8 cellular contexts compared by ENCODE assay signal in the genomic region with DNA sequence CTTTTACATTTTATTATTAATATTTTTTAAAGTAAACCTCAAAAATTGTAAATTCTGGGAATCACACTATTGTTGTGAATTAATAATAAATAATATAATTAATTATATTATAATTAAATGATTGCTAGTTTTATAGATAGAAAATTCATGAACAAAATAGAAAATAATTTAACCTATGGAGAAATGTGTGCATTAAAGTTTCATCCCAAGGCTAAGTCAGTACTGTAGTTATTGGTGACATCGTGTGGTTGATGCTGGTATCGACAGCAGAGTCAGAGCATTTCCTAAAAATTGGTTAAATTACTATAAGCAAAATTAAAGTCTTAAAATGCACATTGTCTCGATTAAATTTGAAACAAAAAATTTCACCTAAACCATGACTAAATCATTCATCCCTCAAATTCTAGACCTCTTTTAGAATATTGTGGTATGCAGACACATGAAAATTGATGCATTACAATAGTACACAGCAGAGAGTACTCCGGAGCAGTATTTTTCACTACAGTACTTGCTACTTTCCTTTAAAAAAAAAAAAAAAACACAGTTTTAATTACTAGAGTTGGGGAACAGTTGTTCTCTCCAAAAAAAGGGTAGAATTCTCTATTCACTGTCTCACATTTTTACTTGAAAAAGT.
A peak's percentile ranks its signal among the peaks of the same experiment; 100 is the strongest.
DNase-seq lines count a peak whose midpoint lies in the region; ATAC-seq and TF ChIP-seq lines count a peak whose summit lies in the region.

No MANE protein-coding gene starts in this region.

- H3K36me3 ChIP-seq in Peyer's patch, result no peaks in the 10 kb centered on the region
- no peaks in the 10 kb centered on the region for H3K36me3 ChIP-seq in trophoblast cell (ENCODE audit: control insufficient read depth in 1 of 2, insufficient read depth in 2 of 2, low read length in 2 of 2)
- H3K36me3 ChIP-seq in MG63, result no peaks in the 10 kb centered on the region

- no peaks in the 10 kb centered on the region for H3K79me2 ChIP-seq in trophoblast cell (ENCODE audit: control insufficient read depth, insufficient read depth, low read length, poor library complexity)

- H2BK12ac ChIP-seq in trophoblast cell (ENCODE audit: low read length), result no peak overlapping the region

- H4K91ac ChIP-seq in trophoblast cell (ENCODE audit: low read depth, low read length), result no peak overlapping the region

- no peak overlapping the region for H2AK5ac ChIP-seq in trophoblast cell (ENCODE audit: low read length)

- H3K4ac ChIP-seq in trophoblast cell (ENCODE audit: low read depth, low read length), result no peak overlapping the region

- H3K27me3 ChIP-seq in Peyer's patch, result no peaks in the 10 kb centered on the region
- no peaks in the 10 kb centered on the region for H3K27me3 ChIP-seq in trophoblast cell (ENCODE audit: insufficient read depth, low read length)
- H3K27me3 ChIP-seq in MG63, result no peaks in the 10 kb centered on the region

- H3K4me3 ChIP-seq in Peyer's patch (no peak overlapping the region), epithelial cell of proximal tubule (ENCODE audit: low read depth, low read length) (no peak overlapping the region), trophoblast cell (ENCODE audit: low read depth, low read length) (no peak overlapping the region), MG63 (no peak overlapping the region)

- H3K9ac ChIP-seq in trophoblast cell (ENCODE audit: low read length), result no peak overlapping the region

- in situ Hi-C loops in GM13976 (cut with MboI; ENCODE audit: low sequenced_read_pairs, unreplicated experiment), result no loop called here

- TF ChIP-seq CTCF in GM13976 (IDR thresholded peaks at IDR 0.05; ENCODE audit: borderline replicate concordance, control extremely low read depth, extremely low read depth, insufficient read depth, missing control alignments) (peak; percentile 68), Peyer's patch (IDR thresholded peaks at IDR 0.05) (peak in 5 of 6 experiments; percentile 42 to 71 (median 64)), epithelial cell of proximal tubule (conservative IDR thresholded peaks at IDR 0.05; ENCODE audit: low read depth, low read length) (peak; percentile 81)

- H3K9me3 ChIP-seq in Peyer's patch (no peaks in the 10 kb centered on the region), trophoblast cell (ENCODE audit: insufficient read depth, low read depth, low read length) (no peaks in the 10 kb centered on the region), MG63 (no peaks in the 10 kb centered on the region)

- no peak overlapping the region for H3K4me2 ChIP-seq in trophoblast cell (ENCODE audit: low read length)

- no peak overlapping the region for H3K14ac ChIP-seq in trophoblast cell (ENCODE audit: low read length)

- H3K4me1 ChIP-seq in Peyer's patch, result no peaks in the 10 kb centered on the region
- no peaks in the 10 kb centered on the region for H3K4me1 ChIP-seq in trophoblast cell (ENCODE audit: control insufficient read depth in 1 of 2, insufficient read depth in 2 of 2, low read length in 2 of 2)

- H3K23ac ChIP-seq in trophoblast cell (ENCODE audit: low read length), result no peak overlapping the region

- H4K12ac ChIP-seq in trophoblast cell (ENCODE audit: low read depth, low read length), result no peak overlapping the region

- H2BK120ac ChIP-seq in trophoblast cell (ENCODE audit: insufficient read depth, low read length, poor library complexity), result no peak overlapping the region

- H2AFZ ChIP-seq in trophoblast cell (ENCODE audit: insufficient read depth, low read length, poor library complexity), result no peak overlapping the region

- no CpG with 5 or more reads among the region's 4 CpGs for WGBS in trophoblast cell (ENCODE audit: extremely low coverage, insufficient coverage, insufficient read length)

- peak; percentile 54 for ATAC-seq in HG02970 (IDR thresholded peaks at IDR 0.05; ENCODE audit: low FRiP score, unreplicated experiment)
- ATAC-seq in HG03196 (IDR thresholded peaks at IDR 0.05; ENCODE audit: unreplicated experiment), result no peak

- H3K79me1 ChIP-seq in trophoblast cell (ENCODE audit: low read length), result no peaks in the 10 kb centered on the region

- no peak overlapping the region for H4K8ac ChIP-seq in trophoblast cell (ENCODE audit: low read depth, low read length)

- H3K27ac ChIP-seq in Peyer's patch (no peak overlapping the region), trophoblast cell (ENCODE audit: low read depth, low read length) (no peak overlapping the region)

- H2BK5ac ChIP-seq in trophoblast cell (ENCODE audit: low read depth, low read length, poor library complexity), result no peak overlapping the region

- TF ChIP-seq POLR2A in Peyer's patch (IDR thresholded peaks at IDR 0.05), result no peak

- DNase-seq in AML-193 (lab: John Stamatoyannopoulos, UW) (peak; percentile 25 to 35), GM13976 (ENCODE audit: low spot score) (peak; percentile 21), Peyer's patch (peak in 1 of 3 donors; percentile 47), epithelial cell of proximal tubule (ENCODE audit: low read depth) (no peak), trophoblast cell (peak; percentile 28 to 64), MG63 (no peak)

- no peak overlapping the region for H3K18ac ChIP-seq in trophoblast cell (ENCODE audit: low read length)

Comparison
In these comparisons a context has a peak if more than half of its experiments do, and no peak if none do; other contexts are left out.
1. DNase-seq: peak in AML-193 (2 of 2), GM13976 (single experiment) and trophoblast cell (2 of 2); none in epithelial cell of proximal tubule (single experiment) and MG63 (single experiment).
2. Peak in every context shown above with its lines, with median percentiles within 50 percentile points of each other: CTCF ChIP-seq.